ENCODE assay signal across 10 cellular contexts in genomic region chr19:46303702-46304397, GRCh38. TPM values are rescaled to one million over a fixed set of nuclear protein-coding genes. Genes with fewer than 3 reads are reported as not detected.
A peak's percentile ranks its signal among the peaks of the same experiment; 100 is the strongest.
DNase-seq lines count a peak whose midpoint lies in the region; ATAC-seq and TF ChIP-seq lines count a peak whose summit lies in the region.
"Had no signal": no experiment of that assay in that cellular context is flagged by ENCODE, and none has a peak within 500 bp of the region (broad histone marks: within the 10 kb centered on the region; RNA-seq: fewer than 3 reads in every experiment).

No MANE protein-coding gene starts in this region.

- H3K36me3 ChIP-seq in WERI-Rb-1 = no peaks in the 10 kb centered on the region
- H3K36me3 ChIP-seq in heart left ventricle = peaks cover 2 to 58% (median 53%) of the 10 kb centered on the region in 9 donors
- no peaks in the 10 kb centered on the region for H3K36me3 ChIP-seq in MG63

- no peak overlapping the region for H3K4me3 Mint-ChIP-seq in osteocyte (ENCODE audit: unreplicated experiment)
- H3K4me3 Mint-ChIP-seq in natural killer cell treated with Interleukin-12 subunit alpha and Interleukin-12 subunit beta and Interleukin-15 and Interleukin-18, amount 100 ng/mL, for 72 hours = no peak overlapping the region

- no peak for TF ChIP-seq CTCF in WERI-Rb-1 (IDR thresholded peaks at IDR 0.05; ENCODE audit: low read depth, low read length)
- TF ChIP-seq CTCF in heart left ventricle (IDR thresholded peaks at IDR 0.05) = no peak
- no peak for TF ChIP-seq CTCF in osteocyte (IDR thresholded peaks at IDR 0.05)

- H3K4me3 ChIP-seq in WERI-Rb-1 (ENCODE audit: low read depth, low read length) (no peak overlapping the region), heart left ventricle (peak overlapping the region in 4 of 12 donors; percentile 4 to 39 (median 25)), MG63 (no peak overlapping the region)

- peaks cover 56% of the 10 kb centered on the region for H3K4me1 Mint-ChIP-seq in osteocyte (ENCODE audit: unreplicated experiment)
- H3K4me1 Mint-ChIP-seq in natural killer cell treated with Interleukin-12 subunit alpha and Interleukin-12 subunit beta and Interleukin-15 and Interleukin-18, amount 100 ng/mL, for 72 hours (ENCODE audit: low read depth in 2 of 2) = no peaks in the 10 kb centered on the region
- H3K4me1 Mint-ChIP-seq: naive B cell had no signal

- no peaks in the 10 kb centered on the region for H3K27me3 Mint-ChIP-seq in osteocyte (ENCODE audit: unreplicated experiment)
- H3K27me3 Mint-ChIP-seq in natural killer cell treated with Interleukin-12 subunit alpha and Interleukin-12 subunit beta and Interleukin-15 and Interleukin-18, amount 100 ng/mL, for 72 hours = no peaks in the 10 kb centered on the region

- H3K27ac Mint-ChIP-seq in osteocyte (ENCODE audit: unreplicated experiment) = peak overlapping the region; percentile 77
- no peak overlapping the region for H3K27ac Mint-ChIP-seq in natural killer cell treated with Interleukin-12 subunit alpha and Interleukin-12 subunit beta and Interleukin-15 and Interleukin-18, amount 100 ng/mL, for 72 hours
- H3K27ac Mint-ChIP-seq: activated T-helper 2 cell treated with anti-CD3 and anti-CD28 coated beads, Interferon-gamma antibody, Interleukin-2, Interleukin-4, amounts not matched to agents 10 μg/mL and 5 μg/mL and 100 μg/mL, durations not matched to agents 14 hours and 24 hours and 36 hours had no signal

- TF ChIP-seq POLR2A in heart left ventricle (IDR thresholded peaks at IDR 0.05) = no peak

- 38 to 59% (median 46%) methylated on average over 39 to 56 of the region's 56 CpGs for WGBS in heart left ventricle, 4 donors

- ATAC-seq in heart left ventricle = peak in 2 of 4 donors; percentile 6 to 18
- ATAC-seq in natural killer cell treated with Interleukin-12 subunit alpha and Interleukin-12 subunit beta and Interleukin-15 and Interleukin-18, amount 100 ng/mL, for 72 hours = no peak

- DNase-seq in ELR (ENCODE audit: low read depth) (peak; percentile 43), WERI-Rb-1 (peak; percentile 21), heart left ventricle (peak; percentile 60 to 80 (median 76)), osteocyte (ENCODE audit: extremely low spot score, unreplicated experiment) (no peak), MG63 (no peak), medulla oblongata (ENCODE audit: extremely low spot score) (no peak), T-helper 2 cell (no peak)
- DNase-seq in natural killer cell treated with Interleukin-12 subunit alpha and Interleukin-12 subunit beta and Interleukin-15 and Interleukin-18, amount 100 ng/mL, for 72 hours (ENCODE audit: low spot score) = no peak
- DNase-seq: naive B cell had no signal

- H3K27me3 ChIP-seq in WERI-Rb-1 (ENCODE audit: insufficient read depth, low read depth, severe bottlenecking) (no peaks in the 10 kb centered on the region), heart left ventricle (no peaks in the 10 kb centered on the region), MG63 (no peaks in the 10 kb centered on the region)

- peaks cover 5% of the 10 kb centered on the region for H3K9me3 ChIP-seq in WERI-Rb-1 (ENCODE audit: severe bottlenecking)
- peaks cover 0 to 6% (median 0%) of the 10 kb centered on the region in 12 donors for H3K9me3 ChIP-seq in heart left ventricle
- H3K9me3 ChIP-seq in MG63 = peaks cover 13% of the 10 kb centered on the region

- peaks cover 34% of the 10 kb centered on the region for H3K36me3 Mint-ChIP-seq in osteocyte (ENCODE audit: unreplicated experiment)
- H3K36me3 Mint-ChIP-seq in natural killer cell treated with Interleukin-12 subunit alpha and Interleukin-12 subunit beta and Interleukin-15 and Interleukin-18, amount 100 ng/mL, for 72 hours = peaks cover 5% of the 10 kb centered on the region

- peaks cover 7 to 61% (median 41%) of the 10 kb centered on the region in 12 donors for H3K4me1 ChIP-seq in heart left ventricle

- intact Hi-C loops in heart left ventricle (cut with DNase I) = loop anchor here in 2 of 10 donors (2.0 to 5.0 kb wide), 2 partner anchors 25 to 43 kb away; partner anchors contain the start of gene PPP5C (in 2 of the 2)

- H3K27ac ChIP-seq in WERI-Rb-1 (no peak overlapping the region), heart left ventricle (peak overlapping the region; percentile 66 to 99 (median 97))

- peaks cover 10% of the 10 kb centered on the region for H3K9me3 Mint-ChIP-seq in osteocyte (ENCODE audit: unreplicated experiment)
- peaks cover 3% of the 10 kb centered on the region for H3K9me3 Mint-ChIP-seq in natural killer cell treated with Interleukin-12 subunit alpha and Interleukin-12 subunit beta and Interleukin-15 and Interleukin-18, amount 100 ng/mL, for 72 hours

RNA-seq across cellular contexts. Expression of gene HIF3A, which starts 7.0 kb away (rescaled TPM):
- total RNA-seq in heart left ventricle (100 to 1,000 TPM in 2 of 9 donors, 10 to 100 TPM in 7; 32.8 to 117 (median 53.3) TPM), osteocyte (77.5 and 101 TPM in 2 replicates)
- 100 to 1,000 TPM in 1 of 2 donors, 10 to 100 TPM in 1; 80.9 to 114 TPM for polyA plus RNA-seq in heart left ventricle
- total RNA-seq in natural killer cell treated with Interleukin-12 subunit alpha and Interleukin-12 subunit beta and Interleukin-15 and Interleukin-18, amount 100 ng/mL, for 72 hours = not detected
- not detected in 2 replicates for total RNA-seq in MG63 (2014; rRNA removed; shearing (Covaris generic); ENCODE audit: low replicate concordance)
- total RNA-seq: activated T-helper 2 cell treated with anti-CD3 and anti-CD28 coated beads, Interferon-gamma antibody, Interleukin-2, Interleukin-4, amounts not matched to agents 10 μg/mL and 5 μg/mL and 100 μg/mL, durations not matched to agents 14 hours and 24 hours and 36 hours had no signal

RNA-seq across cellular contexts. Expression of gene PPP5C, which starts 43.0 kb away (rescaled TPM):
- 100 to 1,000 TPM in 1 of 9 donors, 10 to 100 TPM in 8; 69.9 to 115 (median 77.1) TPM for total RNA-seq in heart left ventricle
- 100 to 1,000 TPM in 1 of 2 donors, 10 to 100 TPM in 1; 64.9 to 107 TPM for polyA plus RNA-seq in heart left ventricle
- total RNA-seq in osteocyte = 79.5 and 86.0 TPM in 2 replicates
- total RNA-seq in natural killer cell treated with Interleukin-12 subunit alpha and Interleukin-12 subunit beta and Interleukin-15 and Interleukin-18, amount 100 ng/mL, for 72 hours = 100 to 1,000 TPM in 1 of 2 donors, 10 to 100 TPM in 1; 87.4 to 153 TPM
- 90.7 and 102 TPM in 2 replicates for total RNA-seq in MG63 (2014; rRNA removed; shearing (Covaris generic); ENCODE audit: low replicate concordance)

Comparison
In these comparisons a context has a peak if more than half of its experiments do, and no peak if none do; other contexts are left out.
1. DNase-seq: peak in ELR (single experiment), WERI-Rb-1 (single experiment) and heart left ventricle (5 of 5); none in osteocyte (single experiment), natural killer cell treated with Interleukin-12 subunit alpha and Interleukin-12 subunit beta and Interleukin-15 and Interleukin-18, amount 100 ng/mL, for 72 hours (single experiment), MG63 (single experiment), medulla oblongata (single experiment) and T-helper 2 cell (0 of 5).
2. RNA of gene HIF3A, which starts 7.0 kb away (total RNA-seq): 77.5 to 101 TPM in osteocyte and 32.8 to 117 TPM in heart left ventricle; not detected in natural killer cell treated with Interleukin-12 subunit alpha and Interleukin-12 subunit beta and Interleukin-15 and Interleukin-18, amount 100 ng/mL, for 72 hours and not detected in MG63; every median in the first group is over 10 times any median in the second.